In the genomic region with DNA sequence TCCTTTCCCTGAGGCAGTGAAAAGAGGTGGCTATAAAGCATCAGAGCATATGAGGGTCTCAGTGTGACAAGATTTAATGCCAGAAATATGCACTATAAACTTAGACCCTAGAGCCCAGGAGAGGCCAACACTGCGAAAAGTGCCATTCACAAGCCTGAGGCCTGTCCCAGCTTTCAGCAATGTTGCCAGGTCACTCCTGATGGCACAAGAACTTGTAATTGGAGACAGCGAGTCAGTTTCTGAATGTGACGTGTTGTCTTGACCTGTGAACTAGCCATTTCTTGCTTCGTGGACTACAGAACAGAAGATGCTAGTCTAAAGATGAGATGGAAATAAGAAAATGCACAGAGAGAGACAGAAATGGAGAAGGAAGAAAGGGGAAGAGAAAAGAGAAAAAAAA, we compare ENCODE assay signal across 20 cellular contexts.
"Had no signal": no experiment of that assay in that cellular context is flagged by ENCODE, and none has a peak within 500 bp of the region (broad histone marks: within the 10 kb centered on the region; RNA-seq: fewer than 3 reads in every experiment).

No MANE protein-coding gene starts in this region.

- H3K4me1 ChIP-seq: SJSA1 had no signal

- H3K27ac ChIP-seq: SJSA1, SK-N-MC had no signal

- DNase-seq: IMR-90, Karpas-422, KG1, MG63, NCI-H1092, NCI-H1105 treated with DMSO at 0.1 percent for 48 hours, NCI-H1417 treated with DMSO at 0.1 percent for 48 hours, NCI-H146, NCI-H1694 treated with DMSO at 0.1 percent for 48 hours, NCI-H1930, NCI-H2081, NCI-H2107, NCI-H2227 treated with DMSO at 0.1 percent for 48 hours, NCI-H510A, Right ventricle myocardium superior, RPMI8226, SIG-M5 had no signal

- H3K4me3 ChIP-seq: MG63, SJSA1, SK-N-MC had no signal

- ATAC-seq: HepG2 had no signal

- H3K27me3 ChIP-seq: MG63, SJSA1 had no signal

- H3K9me3 ChIP-seq: MG63, SJSA1 had no signal

- H3K36me3 ChIP-seq: MG63, SJSA1 had no signal
